27 cellular contexts compared by ENCODE assay signal in genomic region chr20:39075731-39076130, GRCh38.
"Had no signal": no experiment of that assay in that cellular context is flagged by ENCODE, and none has a peak within 500 bp of the region (broad histone marks: within the 10 kb centered on the region; RNA-seq: fewer than 3 reads in every experiment).

No MANE protein-coding gene starts in this region.

- H3K4me1 ChIP-seq: stomach, suprapubic skin, testis, thyroid gland, tibial artery, tibial nerve, transverse colon, upper lobe of left lung, upper lobe of right lung, uterus, vagina had no signal

- ATAC-seq: stimulated activated effector memory CD8-positive, alpha-beta T cell treated with anti-CD3 and anti-CD28 coated beads, Interleukin-12 subunit alpha, Interleukin-12 subunit beta, amount 100 ng/mL, for 72 hours; stimulated activated memory B cell treated with anti-CD40 and anti-IgM and Interleukin-4, amounts not matched to agents 10 μg/mL and 1 μg/mL and 100 μg/mL, for 72 hours; stimulated activated naive B cell treated with anti-CD40 and anti-IgM and Interleukin-4, amounts not matched to agents 10 μg/mL and 1 μg/mL and 100 μg/mL, for 72 hours; stimulated activated naive CD8-positive, alpha-beta T cell treated with anti-CD3 and anti-CD28 coated beads, Interleukin-15, amount 100 ng/mL, for 72 hours; stimulated activated naive CD8-positive, alpha-beta T cell treated with anti-CD3 and anti-CD28 coated beads, Interleukin-15, Interleukin-2, amounts not matched to agents 100 U/mL and 50 U/mL, for 24 hours; upper lobe of right lung had no signal

- H3K4me3 ChIP-seq: stomach, suprapubic skin, testis, thoracic aorta, thyroid gland, tibial artery, tibial nerve, transverse colon, upper lobe of left lung, upper lobe of right lung, uterus, vagina had no signal

- DNase-seq: stimulated activated CD4-positive, alpha-beta T cell treated with anti-CD3 and anti-CD28 coated beads, Interleukin-2, amount 100 ng/mL, for 48 hours; stimulated activated CD4-positive, alpha-beta T cell treated with anti-CD3 and anti-CD28 coated beads, Interleukin-4, amount 100 ng/mL, for 1 hour; stimulated activated CD4-positive, alpha-beta T cell treated with anti-CD3 and anti-CD28 coated beads, Interleukin-4, amount 100 ng/mL, for 24 hours; stimulated activated CD4-positive, alpha-beta T cell treated with anti-CD3 and anti-CD28 coated beads, Interleukin-4, amount 100 ng/mL, for 4 hours; stimulated activated CD8-positive, alpha-beta memory T cell treated with anti-CD3 and anti-CD28 coated beads, Interleukin-4, amount 100 ng/mL, for 48 hours; stimulated activated naive B cell treated with anti-CD40 and anti-IgM and Interleukin-4, amounts not matched to agents 10 μg/mL and 1 μg/mL and 100 μg/mL, for 72 hours; stimulated activated naive CD4-positive, alpha-beta T cell; stimulated activated naive CD4-positive, alpha-beta T cell treated with Interleukin-2 at 50 U/mL for 16 hours; stimulated activated naive CD8-positive, alpha-beta T cell treated with anti-CD3 and anti-CD28 coated beads, Interleukin-15, amount 100 ng/mL, for 72 hours; stimulated activated naive CD8-positive, alpha-beta T cell treated with anti-CD3 and anti-CD28 coated beads, Interleukin-15, Interleukin-2, amounts not matched to agents 100 U/mL and 50 U/mL, for 24 hours; stomach; substantia nigra; testis; thyroid gland; tibial artery; transverse colon; trophoblast cell; upper lobe of left lung; upper lobe of right lung; uterus had no signal

- H3K36me3 ChIP-seq: stomach, suprapubic skin, thoracic aorta, thyroid gland, tibial artery, tibial nerve, transverse colon, upper lobe of left lung, upper lobe of right lung, uterus, vagina had no signal

- H3K9me3 ChIP-seq: stomach, suprapubic skin, testis, thoracic aorta, thyroid gland, tibial artery, tibial nerve, transverse colon, upper lobe of left lung, upper lobe of right lung, uterus, vagina had no signal

- FAIRE-seq: urothelium cell line had no signal

- H3K27ac ChIP-seq: stomach, suprapubic skin, testis, thoracic aorta, thyroid gland, tibial artery, tibial nerve, transverse colon, upper lobe of left lung, upper lobe of right lung, uterus, vagina had no signal

- H3K27me3 ChIP-seq: testis, thyroid gland, upper lobe of left lung, upper lobe of right lung, uterus, vagina had no signal
